Comparison of ENCODE assay signal across 12 cellular contexts in the genomic region with DNA sequence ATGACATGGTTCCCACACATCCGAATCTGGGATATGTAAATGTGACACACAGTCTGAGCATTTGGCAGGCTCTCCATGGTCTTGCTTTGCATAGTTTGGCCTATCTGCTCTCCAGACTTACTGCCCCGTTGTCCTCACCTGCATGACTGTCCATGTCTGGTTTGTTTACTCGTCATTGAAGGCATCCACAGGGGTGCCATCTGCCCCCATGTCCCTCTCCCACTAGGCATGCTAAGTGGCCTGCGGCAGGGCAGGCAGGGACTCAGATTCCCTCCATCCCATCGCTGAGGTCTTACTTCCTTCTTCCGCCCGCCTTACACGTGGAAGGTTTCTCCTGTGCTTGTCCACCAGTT. TPM values are rescaled to one million over a fixed set of nuclear protein-coding genes. Genes with fewer than 3 reads are reported as not detected.
A peak's percentile ranks its signal among the peaks of the same experiment; 100 is the strongest.
DNase-seq lines count a peak whose midpoint lies in the region; ATAC-seq and TF ChIP-seq lines count a peak whose summit lies in the region.
"Had no signal": no experiment of that assay in that cellular context is flagged by ENCODE, and none has a peak within 500 bp of the region (broad histone marks: within the 10 kb centered on the region; RNA-seq: fewer than 3 reads in every experiment).

No MANE protein-coding gene starts in this region.

- ATAC-seq in activated T-cell treated with anti-CD3 and anti-CD28 coated beads, Interleukin-2, amount 50 U/mL, for 72 hours (replicated peaks in 1 of 2), result no peak
- ATAC-seq in right cardiac atrium, result no peak
- no peak for ATAC-seq in GM18519 (IDR thresholded peaks at IDR 0.05; ENCODE audit: low FRiP score, unreplicated experiment)

- H3K4me3 ChIP-seq in OCI-LY7 (ENCODE audit: low read depth, low read length, poor library complexity, severe bottlenecking), result peak overlapping the region; percentile 41
- no peak overlapping the region for H3K4me3 ChIP-seq in right cardiac atrium (ENCODE audit: low read length)
- no peak overlapping the region for H3K4me3 ChIP-seq in stomach smooth muscle (ENCODE audit: low read length in 2 of 2)
- no peak overlapping the region for H3K4me3 ChIP-seq in lower leg skin (ENCODE audit: low read depth, poor library complexity, severe bottlenecking)
- H3K4me3 ChIP-seq: neural progenitor cell had no signal

- H3K9me3 ChIP-seq in OCI-LY7 (ENCODE audit: low read length) (no peaks in the 10 kb centered on the region), right cardiac atrium (ENCODE audit: control insufficient read depth, low read length) (no peaks in the 10 kb centered on the region), stomach smooth muscle (ENCODE audit: control insufficient read depth in 2 of 2, low read length in 2 of 2) (no peaks in the 10 kb centered on the region)

- no peak overlapping the region for H2AFZ ChIP-seq in OCI-LY7 (ENCODE audit: low read length)
- H2AFZ ChIP-seq: neural progenitor cell had no signal

- CTCF ChIA-PET in OCI-LY7 (lab: Charles Lee; ENCODE audit: unreplicated experiment), result no interaction called here

- H3K9ac ChIP-seq in stomach smooth muscle (ENCODE audit: low read length in 2 of 2), result no peak overlapping the region
- H3K9ac ChIP-seq: neural progenitor cell had no signal

- H3K79me2 ChIP-seq in OCI-LY7 (ENCODE audit: insufficient read depth, low read depth, low read length), result peaks cover 99% of the 10 kb centered on the region

- H3K4me1 ChIP-seq in OCI-LY7 (ENCODE audit: insufficient read depth, low read length, poor library complexity, severe bottlenecking) (peaks cover 100% of the 10 kb centered on the region), right cardiac atrium (ENCODE audit: control insufficient read depth, insufficient read depth, low read length) (peaks cover 58% of the 10 kb centered on the region), stomach smooth muscle (ENCODE audit: control insufficient read depth, insufficient read depth, low read length) (peaks cover 79% of the 10 kb centered on the region)
- H3K4me1 ChIP-seq: neural progenitor cell had no signal

- H3K27me3 ChIP-seq in right cardiac atrium (ENCODE audit: control insufficient read depth, insufficient read depth) (no peaks in the 10 kb centered on the region), stomach smooth muscle (ENCODE audit: control insufficient read depth in 1 of 2, insufficient read depth in 2 of 2, low read length in 2 of 2) (no peaks in the 10 kb centered on the region)
- H3K27me3 ChIP-seq: neural progenitor cell had no signal

- peaks cover 45% of the 10 kb centered on the region; the same call in 1 of the 2 replicates for H4K20me1 ChIP-seq in OCI-LY7 (ENCODE audit: insufficient read depth, low read length)

- H3K27ac ChIP-seq in OCI-LY7 (ENCODE audit: low read depth, low read length, poor library complexity, severe bottlenecking) (peak overlapping the region; percentile 62), right cardiac atrium (ENCODE audit: low read length) (peak overlapping the region; percentile 19), stomach smooth muscle (ENCODE audit: low read length) (peak overlapping the region; percentile 24)
- H3K27ac ChIP-seq: neural progenitor cell had no signal

- H3K27me3 Mint-ChIP-seq in activated T-cell treated with anti-CD3 and anti-CD28 coated beads, Interleukin-2, amount 50 U/mL, for 72 hours (ENCODE audit: low read depth), result no peaks in the 10 kb centered on the region

- H3K36me3 Mint-ChIP-seq in activated T-cell treated with anti-CD3 and anti-CD28 coated beads, Interleukin-2, amount 50 U/mL, for 72 hours (ENCODE audit: insufficient read depth in 2 of 2), result peaks cover 0 to 2% of the 10 kb centered on the region in 2 donors
- H3K36me3 Mint-ChIP-seq: neural progenitor cell had no signal

- H3K4me2 ChIP-seq in OCI-LY7 (ENCODE audit: low read length), result peak overlapping the region; percentile 86
- H3K4me2 ChIP-seq: neural progenitor cell had no signal

- POLR2A ChIA-PET in OCI-LY7 (lab: Charles Lee), result no interaction called here

- no peak for DNase-seq in activated T-cell treated with anti-CD3 and anti-CD28 coated beads, Interleukin-2, amount 50 U/mL, for 72 hours
- DNase-seq in activated T-cell treated with anti-CD3 and anti-CD28 coated beads, Interleukin-2, amount 50 U/mL, for 48 hours, result no peak
- DNase-seq in OCI-LY7 (ENCODE audit: low spot score) (no peak), right cardiac atrium (peak in 1 of 3 donors; percentile 42), pons (ENCODE audit: low spot score) (no peak), lower leg skin (ENCODE audit: low spot score in 2 of 2) (no peak)
- DNase-seq: cerebellar nuclear complex, GDM1, NCI-H187 had no signal

- no peak for TF ChIP-seq POLR2A in lower leg skin (IDR thresholded peaks at IDR 0.05)

- TF ChIP-seq CTCF in OCI-LY7 (conservative IDR thresholded peaks at IDR 0.05; ENCODE audit: low read length) (no peak), lower leg skin (IDR thresholded peaks at IDR 0.05) (no peak)

- peaks cover 100% of the 10 kb centered on the region for H3K4me1 Mint-ChIP-seq in activated T-cell treated with anti-CD3 and anti-CD28 coated beads, Interleukin-2, amount 50 U/mL, for 72 hours (ENCODE audit: low read depth)

- peak overlapping the region; percentile 58 for H3K4me3 Mint-ChIP-seq in activated T-cell treated with anti-CD3 and anti-CD28 coated beads, Interleukin-2, amount 50 U/mL, for 72 hours
- H3K4me3 Mint-ChIP-seq: neural progenitor cell had no signal

- peaks cover 31% of the 10 kb centered on the region; the same call in 1 of the 2 replicates for H3K36me3 ChIP-seq in OCI-LY7 (ENCODE audit: insufficient read depth, low read length)
- no peaks in the 10 kb centered on the region for H3K36me3 ChIP-seq in stomach smooth muscle (ENCODE audit: control insufficient read depth in 2 of 2, insufficient read depth in 2 of 2, low read length in 2 of 2)
- H3K36me3 ChIP-seq: neural progenitor cell had no signal

- no peaks in the 10 kb centered on the region for H3K9me2 ChIP-seq in OCI-LY7 (ENCODE audit: insufficient read depth, low read length)

- BruUV-seq in OCI-LY7 (replicated peaks; lab: Mats Ljungman, UMichigan), result no TSS peak

- 53% methylated on average over 8 of the region's 8 CpGs for WGBS in right cardiac atrium
- WGBS in lower leg skin, 2 donors, result 57 to 66% methylated on average over 8 of the region's 8 CpGs

- no peaks in the 10 kb centered on the region for H3K9me3 Mint-ChIP-seq in activated T-cell treated with anti-CD3 and anti-CD28 coated beads, Interleukin-2, amount 50 U/mL, for 72 hours
- H3K9me3 Mint-ChIP-seq: neural progenitor cell had no signal

- intact Hi-C loops in OCI-LY7 (cut with micrococcal nuclease; ENCODE audit: unreplicated experiment) (no loop called here), right cardiac atrium (cut with DNase I) (no loop called here), lower leg skin (cut with DNase I; ENCODE audit: low total_unique reads) (no loop called here)

- peak overlapping the region; percentile 69 for H3K27ac Mint-ChIP-seq in activated T-cell treated with anti-CD3 and anti-CD28 coated beads, Interleukin-2, amount 50 U/mL, for 72 hours
- H3K27ac Mint-ChIP-seq: neural progenitor cell had no signal

RNA-seq across cellular contexts. Expression of a gene that starts 10.3 kb away (rescaled TPM):
- 100 to 1,000 TPM; 260 to 273 TPM for total RNA-seq in activated T-cell treated with anti-CD3 and anti-CD28 coated beads, Interleukin-2, amount 50 U/mL, for 72 hours
- total RNA-seq in OCI-LY7 (2014; rRNA removed; shearing (Covaris generic)), result 62.0 and 64.6 TPM in 2 replicates
- total RNA-seq in OCI-LY7 (2022) (62.6 and 63.2 TPM in 2 replicates), right cardiac atrium (100 to 1,000 TPM in 2 of 4 donors, 10 to 100 TPM in 2; 42.3 to 108 (median 88.2) TPM), lower leg skin (100 to 1,000 TPM in 2 of 4 donors, 10 to 100 TPM in 2; 50.8 to 151 (median 98.7) TPM)
- 52.7 TPM for polyA plus RNA-seq in right cardiac atrium
